Comparison of ENCODE assay signal across 11 cellular contexts in genomic region chr9:70053864-70054263, GRCh38. TPM values are rescaled to one million over a fixed set of nuclear protein-coding genes. Genes with fewer than 3 reads are reported as not detected.
A peak's percentile ranks its signal among the peaks of the same experiment; 100 is the strongest.
DNase-seq lines count a peak whose midpoint lies in the region; ATAC-seq and TF ChIP-seq lines count a peak whose summit lies in the region.
"Had no signal": no experiment of that assay in that cellular context is flagged by ENCODE, and none has a peak within 500 bp of the region (broad histone marks: within the 10 kb centered on the region; RNA-seq: fewer than 3 reads in every experiment).

No MANE protein-coding gene starts in this region.

- H3K4me3 Mint-ChIP-seq in dendritic cell treated with granulocyte-macrophage colony-stimulating factor and Interleukin-4, amounts not matched to agents 40 ng/mL and 50 ng/mL, for 4 days = no peak overlapping the region
- no peak overlapping the region for H3K4me3 Mint-ChIP-seq in activated CD4-positive, alpha-beta T cell treated with anti-CD3 and anti-CD28 coated beads, Interleukin-2, amount 10 ng/mL, durations not matched to agents 7 days and 5 days

- peak overlapping the region; percentile 47 for H3K27ac Mint-ChIP-seq in dendritic cell treated with granulocyte-macrophage colony-stimulating factor and Interleukin-4, amounts not matched to agents 40 ng/mL and 50 ng/mL, for 4 days
- H3K27ac Mint-ChIP-seq in activated CD4-positive, alpha-beta T cell treated with anti-CD3 and anti-CD28 coated beads, Interleukin-2, amount 10 ng/mL, durations not matched to agents 7 days and 5 days = no peak overlapping the region

- DNase-seq in DMS53 treated with DMSO at 0.1 percent for 48 hours (lab: John Stamatoyannopoulos, UW; ENCODE audit: unreplicated experiment) (peak; percentile 23), NCI-H2196 treated with DMSO at 0.1 percent for 48 hours (lab: John Stamatoyannopoulos, UW; ENCODE audit: unreplicated experiment) (peak; percentile 41), prostate gland (ENCODE audit: low spot score) (peak; percentile 79)
- no peak for DNase-seq in activated CD4-positive, alpha-beta T cell treated with anti-CD3 and anti-CD28 coated beads, Interleukin-2, amount 10 ng/mL, durations not matched to agents 7 days and 5 days
- no peak for DNase-seq in activated CD4-positive, alpha-beta T cell treated with anti-CD3 and anti-CD28 coated beads, Interleukin-2, amount 50 U/mL, for 48 hours
- DNase-seq: DND-41, head of caudate nucleus, NCI-H187 had no signal

- H3K4me1 Mint-ChIP-seq in dendritic cell treated with granulocyte-macrophage colony-stimulating factor and Interleukin-4, amounts not matched to agents 40 ng/mL and 50 ng/mL, for 4 days (ENCODE audit: low read depth) = peaks cover 27% of the 10 kb centered on the region
- no peaks in the 10 kb centered on the region for H3K4me1 Mint-ChIP-seq in activated CD4-positive, alpha-beta T cell treated with anti-CD3 and anti-CD28 coated beads, Interleukin-2, amount 10 ng/mL, durations not matched to agents 7 days and 5 days

- CTCF ChIA-PET in activated CD4-positive, alpha-beta T cell treated with anti-CD3 and anti-CD28 coated beads, Interleukin-2, amount 10 ng/mL, durations not matched to agents 7 days and 5 days (lab: Charles Lee) = no interaction called here

- WGBS in prostate gland = 19% methylated on average over 2 of the region's 2 CpGs

- no peaks in the 10 kb centered on the region for H3K9me3 Mint-ChIP-seq in dendritic cell treated with granulocyte-macrophage colony-stimulating factor and Interleukin-4, amounts not matched to agents 40 ng/mL and 50 ng/mL, for 4 days
- no peaks in the 10 kb centered on the region for H3K9me3 Mint-ChIP-seq in activated CD4-positive, alpha-beta T cell treated with anti-CD3 and anti-CD28 coated beads, Interleukin-2, amount 10 ng/mL, durations not matched to agents 7 days and 5 days

- H3K27me3 Mint-ChIP-seq in dendritic cell treated with granulocyte-macrophage colony-stimulating factor and Interleukin-4, amounts not matched to agents 40 ng/mL and 50 ng/mL, for 4 days = peaks cover 2% of the 10 kb centered on the region
- peaks cover 22% of the 10 kb centered on the region for H3K27me3 Mint-ChIP-seq in activated CD4-positive, alpha-beta T cell treated with anti-CD3 and anti-CD28 coated beads, Interleukin-2, amount 10 ng/mL, durations not matched to agents 7 days and 5 days

- H3K4me1 ChIP-seq in prostate gland (replicated peaks) = peaks cover 7% of the 10 kb centered on the region

- H3K27me3 ChIP-seq in prostate gland (replicated peaks; ENCODE audit: insufficient read depth) = no peaks in the 10 kb centered on the region

- no peaks in the 10 kb centered on the region for H3K36me3 Mint-ChIP-seq in dendritic cell treated with granulocyte-macrophage colony-stimulating factor and Interleukin-4, amounts not matched to agents 40 ng/mL and 50 ng/mL, for 4 days (ENCODE audit: low read depth)
- no peaks in the 10 kb centered on the region for H3K36me3 Mint-ChIP-seq in activated CD4-positive, alpha-beta T cell treated with anti-CD3 and anti-CD28 coated beads, Interleukin-2, amount 10 ng/mL, durations not matched to agents 7 days and 5 days (ENCODE audit: low read depth)

- intact Hi-C loops in dendritic cell treated with granulocyte-macrophage colony-stimulating factor and Interleukin-4, amounts not matched to agents 40 ng/mL and 50 ng/mL, for 4 days (cut with micrococcal nuclease) = no loop called here
- intact Hi-C loops in prostate gland (cut with DNase I) = no loop called here

- TF ChIP-seq CTCF in prostate gland (IDR thresholded peaks at IDR 0.05) = peak in 1 of 4 experiments; percentile 17

- H3K27ac ChIP-seq in prostate gland = peak overlapping the region; percentile 0 to 38

- H3K36me3 ChIP-seq in prostate gland = no peaks in the 10 kb centered on the region

- ATAC-seq in HG02970 (IDR thresholded peaks at IDR 0.05; ENCODE audit: low FRiP score, unreplicated experiment) = no peak
- ATAC-seq in HG03139 (IDR thresholded peaks at IDR 0.05; ENCODE audit: unreplicated experiment) = no peak

- no peak for TF ChIP-seq POLR2A in prostate gland (IDR thresholded peaks at IDR 0.05)

- H3K9me3 ChIP-seq in prostate gland = no peaks in the 10 kb centered on the region

- POLR2A ChIA-PET in activated CD4-positive, alpha-beta T cell treated with anti-CD3 and anti-CD28 coated beads, Interleukin-2, amount 10 ng/mL, durations not matched to agents 7 days and 5 days (lab: Charles Lee) = no interaction called here

- no peak overlapping the region for H3K4me3 ChIP-seq in prostate gland

RNA-seq across cellular contexts. Expression of gene MAMDC2, which starts 10.2 kb away (rescaled TPM):
- total RNA-seq in prostate gland = 10 to 100 TPM in 1 of 2 donors, 1 to 10 TPM in 1; 4.2 to 33.8 TPM
- not detected for total RNA-seq in activated CD4-positive, alpha-beta T cell treated with anti-CD3 and anti-CD28 coated beads, Interleukin-2, amount 10 ng/mL, durations not matched to agents 7 days and 5 days

Comparison
In these comparisons a context has a peak if more than half of its experiments do, and no peak if none do; other contexts are left out.
1. DNase-seq: peak in DMS53 treated with DMSO at 0.1 percent for 48 hours (single experiment), NCI-H2196 treated with DMSO at 0.1 percent for 48 hours (single experiment) and prostate gland (single experiment); none in activated CD4-positive, alpha-beta T cell treated with anti-CD3 and anti-CD28 coated beads, Interleukin-2, amount 10 ng/mL, durations not matched to agents 7 days and 5 days (single experiment) and activated CD4-positive, alpha-beta T cell treated with anti-CD3 and anti-CD28 coated beads, Interleukin-2, amount 50 U/mL, for 48 hours (0 of 2).
2. RNA of gene MAMDC2, which starts 10.2 kb away (total RNA-seq): 4.2 to 33.8 TPM in prostate gland; not detected in activated CD4-positive, alpha-beta T cell treated with anti-CD3 and anti-CD28 coated beads, Interleukin-2, amount 10 ng/mL, durations not matched to agents 7 days and 5 days; every median in the first group is over 4 times any median in the second.